In the genomic region with DNA sequence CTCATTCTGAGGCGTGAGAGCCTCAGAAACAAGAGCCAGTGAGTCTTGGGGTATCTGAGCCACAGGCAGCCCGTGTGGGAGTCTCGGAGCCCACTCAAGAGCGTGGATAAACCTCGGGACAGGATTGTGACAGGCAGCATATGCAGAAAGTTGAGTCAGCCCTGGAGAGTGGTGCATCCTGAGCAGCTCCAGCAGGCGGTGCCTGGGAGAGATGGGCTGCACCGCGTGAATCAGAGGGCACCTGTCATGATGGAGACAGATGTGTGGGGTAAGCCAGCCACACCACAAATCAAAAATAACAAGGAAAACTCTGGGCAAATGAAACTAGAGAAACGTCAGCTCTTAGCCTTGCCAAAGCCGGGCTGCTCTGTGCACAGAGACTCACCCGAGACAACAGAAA, we compare ENCODE assay signal across 1 cellular context.
TF ChIP-seq lines count a peak whose summit lies in the region.

No MANE protein-coding gene starts in this region.

TF ChIP-seq in SK-N-SH treated with all-trans-retinoic acid at 6 μM for 48 hours, 23 proteins besides CTCF, POLR2A, EP300 and RAD21 (continued from another document):
- TF ChIP-seq, protein P1, sequence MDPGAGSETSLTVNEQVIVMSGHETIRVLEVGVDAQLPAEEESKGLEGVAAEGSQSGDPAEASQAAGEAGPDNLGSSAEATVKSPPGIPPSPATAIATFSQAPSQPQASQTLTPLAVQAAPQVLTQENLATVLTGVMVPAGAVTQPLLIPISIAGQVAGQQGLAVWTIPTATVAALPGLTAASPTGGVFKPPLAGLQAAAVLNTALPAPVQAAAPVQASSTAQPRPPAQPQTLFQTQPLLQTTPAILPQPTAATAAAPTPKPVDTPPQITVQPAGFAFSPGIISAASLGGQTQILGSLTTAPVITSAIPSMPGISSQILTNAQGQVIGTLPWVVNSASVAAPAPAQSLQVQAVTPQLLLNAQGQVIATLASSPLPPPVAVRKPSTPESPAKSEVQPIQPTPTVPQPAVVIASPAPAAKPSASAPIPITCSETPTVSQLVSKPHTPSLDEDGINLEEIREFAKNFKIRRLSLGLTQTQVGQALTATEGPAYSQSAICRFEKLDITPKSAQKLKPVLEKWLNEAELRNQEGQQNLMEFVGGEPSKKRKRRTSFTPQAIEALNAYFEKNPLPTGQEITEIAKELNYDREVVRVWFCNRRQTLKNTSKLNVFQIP (CRISPR knock-in tag; IDR thresholded peaks at IDR 0.05; ENCODE audit: borderline replicate concordance, low read depth) = no peak
- TF ChIP-seq TOX (CRISPR knock-in tag; IDR thresholded peaks at IDR 0.05; ENCODE audit: borderline replicate concordance) (no peak), GLIS3 (CRISPR knock-in tag; IDR thresholded peaks at IDR 0.05) (no peak), ZNF8 (CRISPR knock-in tag; IDR thresholded peaks at IDR 0.05) (no peak), TCF4 (CRISPR knock-in tag; IDR thresholded peaks at IDR 0.05; ENCODE audit: borderline replicate concordance) (no peak), RARB (CRISPR knock-in tag; IDR thresholded peaks at IDR 0.05) (no peak), ZNF70 (CRISPR knock-in tag; IDR thresholded peaks at IDR 0.05) (no peak), ESRRG (CRISPR knock-in tag; IDR thresholded peaks at IDR 0.05) (no peak), ZNF565 (CRISPR knock-in tag; conservative IDR thresholded peaks at IDR 0.05; ENCODE audit: low read depth) (no peak), CSDC2 (CRISPR knock-in tag; IDR thresholded peaks at IDR 0.05) (no peak), ZFP30 (CRISPR knock-in tag; IDR thresholded peaks at IDR 0.05) (no peak), BACH2 (CRISPR knock-in tag; IDR thresholded peaks at IDR 0.05; ENCODE audit: borderline replicate concordance) (no peak)
- TF ChIP-seq, protein P2, sequence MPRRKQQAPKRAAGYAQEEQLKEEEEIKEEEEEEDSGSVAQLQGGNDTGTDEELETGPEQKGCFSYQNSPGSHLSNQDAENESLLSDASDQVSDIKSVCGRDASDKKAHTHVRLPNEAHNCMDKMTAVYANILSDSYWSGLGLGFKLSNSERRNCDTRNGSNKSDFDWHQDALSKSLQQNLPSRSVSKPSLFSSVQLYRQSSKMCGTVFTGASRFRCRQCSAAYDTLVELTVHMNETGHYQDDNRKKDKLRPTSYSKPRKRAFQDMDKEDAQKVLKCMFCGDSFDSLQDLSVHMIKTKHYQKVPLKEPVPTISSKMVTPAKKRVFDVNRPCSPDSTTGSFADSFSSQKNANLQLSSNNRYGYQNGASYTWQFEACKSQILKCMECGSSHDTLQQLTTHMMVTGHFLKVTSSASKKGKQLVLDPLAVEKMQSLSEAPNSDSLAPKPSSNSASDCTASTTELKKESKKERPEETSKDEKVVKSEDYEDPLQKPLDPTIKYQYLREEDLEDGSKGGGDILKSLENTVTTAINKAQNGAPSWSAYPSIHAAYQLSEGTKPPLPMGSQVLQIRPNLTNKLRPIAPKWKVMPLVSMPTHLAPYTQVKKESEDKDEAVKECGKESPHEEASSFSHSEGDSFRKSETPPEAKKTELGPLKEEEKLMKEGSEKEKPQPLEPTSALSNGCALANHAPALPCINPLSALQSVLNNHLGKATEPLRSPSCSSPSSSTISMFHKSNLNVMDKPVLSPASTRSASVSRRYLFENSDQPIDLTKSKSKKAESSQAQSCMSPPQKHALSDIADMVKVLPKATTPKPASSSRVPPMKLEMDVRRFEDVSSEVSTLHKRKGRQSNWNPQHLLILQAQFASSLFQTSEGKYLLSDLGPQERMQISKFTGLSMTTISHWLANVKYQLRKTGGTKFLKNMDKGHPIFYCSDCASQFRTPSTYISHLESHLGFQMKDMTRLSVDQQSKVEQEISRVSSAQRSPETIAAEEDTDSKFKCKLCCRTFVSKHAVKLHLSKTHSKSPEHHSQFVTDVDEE (CRISPR knock-in tag; IDR thresholded peaks at IDR 0.05) = no peak
- TF ChIP-seq, protein P3, sequence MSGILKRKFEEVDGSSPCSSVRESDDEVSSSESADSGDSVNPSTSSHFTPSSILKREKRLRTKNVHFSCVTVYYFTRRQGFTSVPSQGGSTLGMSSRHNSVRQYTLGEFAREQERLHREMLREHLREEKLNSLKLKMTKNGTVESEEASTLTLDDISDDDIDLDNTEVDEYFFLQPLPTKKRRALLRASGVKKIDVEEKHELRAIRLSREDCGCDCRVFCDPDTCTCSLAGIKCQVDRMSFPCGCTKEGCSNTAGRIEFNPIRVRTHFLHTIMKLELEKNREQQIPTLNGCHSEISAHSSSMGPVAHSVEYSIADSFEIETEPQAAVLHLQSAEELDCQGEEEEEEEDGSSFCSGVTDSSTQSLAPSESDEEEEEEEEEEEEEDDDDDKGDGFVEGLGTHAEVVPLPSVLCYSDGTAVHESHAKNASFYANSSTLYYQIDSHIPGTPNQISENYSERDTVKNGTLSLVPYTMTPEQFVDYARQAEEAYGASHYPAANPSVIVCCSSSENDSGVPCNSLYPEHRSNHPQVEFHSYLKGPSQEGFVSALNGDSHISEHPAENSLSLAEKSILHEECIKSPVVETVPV (CRISPR knock-in tag; IDR thresholded peaks at IDR 0.05) = no peak
